Comparison of ENCODE assay signal across 8 cellular contexts in the genomic region with DNA sequence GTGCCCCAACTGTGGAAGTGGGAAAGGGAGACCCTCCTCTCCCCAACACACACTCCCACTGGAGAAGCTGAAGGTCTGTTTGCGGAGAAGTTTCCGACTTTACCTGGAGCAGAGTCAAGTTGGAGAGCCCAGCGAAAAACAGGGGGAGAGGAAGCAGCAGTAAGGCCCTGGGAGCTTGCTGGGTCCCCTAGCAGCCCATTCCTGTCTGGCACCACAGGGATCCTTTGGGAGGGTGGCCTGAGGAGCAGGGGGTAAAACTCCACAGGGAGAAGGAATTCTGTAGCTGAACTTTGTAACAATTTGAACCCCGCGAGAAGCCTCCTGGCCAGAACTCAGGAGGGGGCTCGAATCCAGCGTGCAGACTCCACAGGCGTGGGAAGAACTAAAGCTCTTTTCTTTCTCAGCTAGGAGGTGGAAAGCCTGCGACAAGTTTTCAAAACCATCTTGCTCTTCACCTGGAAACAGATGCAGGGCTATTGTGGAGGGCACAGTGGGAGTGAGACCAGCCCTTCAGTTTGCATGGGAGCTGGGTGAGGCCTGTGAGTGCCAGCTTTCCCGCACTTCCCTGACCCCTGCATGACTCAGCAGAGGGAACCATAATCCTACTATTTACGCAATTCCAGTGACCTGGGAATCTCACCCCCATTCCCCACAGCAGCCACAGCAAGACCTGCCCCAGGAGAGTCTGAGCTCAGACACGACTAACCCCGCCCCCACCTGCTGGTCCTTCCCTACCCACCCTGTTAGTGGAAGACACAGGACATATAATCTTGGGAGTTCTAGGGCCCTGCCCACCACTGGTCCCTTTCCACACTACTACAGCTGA. TPM values are rescaled to one million over a fixed set of nuclear protein-coding genes. Genes with fewer than 3 reads are reported as not detected.
DNase-seq lines count a peak whose midpoint lies in the region; ATAC-seq and TF ChIP-seq lines count a peak whose summit lies in the region.

No MANE protein-coding gene starts in this region.

- H3K4me3 Mint-ChIP-seq in CD8-positive, alpha-beta memory T cell: peak overlapping the region; percentile 74 to 95 (median 85)
- peak overlapping the region; percentile 85 for H3K4me3 Mint-ChIP-seq in neural progenitor cell

- H3K9me3 Mint-ChIP-seq in CD8-positive, alpha-beta memory T cell: no peaks in the 10 kb centered on the region
- H3K9me3 Mint-ChIP-seq in neural progenitor cell: peaks cover 31% of the 10 kb centered on the region

- no peaks in the 10 kb centered on the region for H3K27me3 Mint-ChIP-seq in CD8-positive, alpha-beta memory T cell
- peaks cover 10% of the 10 kb centered on the region for H3K27me3 Mint-ChIP-seq in neural progenitor cell (ENCODE audit: insufficient read depth, low read depth)

- no peaks in the 10 kb centered on the region for H3K36me3 ChIP-seq in CD8-positive, alpha-beta memory T cell (ENCODE audit: insufficient read depth, low read length)
- H3K36me3 ChIP-seq in Panc1 (ENCODE audit: control insufficient read depth, insufficient read depth, low read length): no peaks in the 10 kb centered on the region
- H3K36me3 ChIP-seq in neural progenitor cell: no peaks in the 10 kb centered on the region

- H3K4me1 ChIP-seq in CD8-positive, alpha-beta memory T cell (ENCODE audit: insufficient read depth, low read length): peaks cover 68% of the 10 kb centered on the region
- peaks cover 23% of the 10 kb centered on the region for H3K4me1 ChIP-seq in Panc1 (ENCODE audit: control insufficient read depth, insufficient read depth, low read length)
- H3K4me1 ChIP-seq in neural progenitor cell: peaks cover 18% of the 10 kb centered on the region

- no peaks in the 10 kb centered on the region for H3K79me2 ChIP-seq in neural progenitor cell (ENCODE audit: low read depth)

- H3K9me3 ChIP-seq in CD8-positive, alpha-beta memory T cell (ENCODE audit: low read length): no peaks in the 10 kb centered on the region
- H3K9me3 ChIP-seq in Panc1 (ENCODE audit: control insufficient read depth, insufficient read depth, low read depth, low read length) (no peaks in the 10 kb centered on the region), neural progenitor cell (ENCODE audit: low read depth) (no peaks in the 10 kb centered on the region)

- H3F3A ChIP-seq in neural progenitor cell (ENCODE audit: low read depth): peaks cover 15% of the 10 kb centered on the region

- CTCF ChIA-PET in CD8-positive, alpha-beta memory T cell (lab: Charles Lee): interaction anchor here (0.9 to 3.7 kb wide), 10 partner anchors 11 to 113 kb away, joined by 3 to 12 read pairs (median 6); a partner anchor contains a TSS
- CTCF ChIA-PET in Panc1 (lab: Charles Lee): interaction anchor here (0.6 to 1.2 kb wide), 3 partner anchors 8 to 54 kb away, joined by 3 to 9 read pairs (median 3); no protein-coding TSS in a partner anchor

- H3K4me3 ChIP-seq in CD8-positive, alpha-beta memory T cell (ENCODE audit: low read length): peak overlapping the region; percentile 4
- peak overlapping the region in 1 of 2 experiments; percentile 54; a peak in 2 of 4 replicates for H3K4me3 ChIP-seq in Panc1 (ENCODE audit: low read depth in 2 of 2, low read length in 2 of 2)
- H3K4me3 ChIP-seq in epithelial cell of esophagus (ENCODE audit: low read length): no peak overlapping the region
- H3K4me3 ChIP-seq in neural progenitor cell: no peak overlapping the region

- POLR2A ChIA-PET in CD8-positive, alpha-beta memory T cell (lab: Charles Lee): interaction anchor here (0.5 to 4.4 kb wide), 10 partner anchors 10 to 112 kb away, joined by 3 to 37 read pairs (median 4); a partner anchor contains a TSS
- POLR2A ChIA-PET in Panc1 (lab: Charles Lee): interaction anchor here (0.5 to 0.7 kb wide), 2 partner anchors 8 to 95 kb away, joined by 3 read pairs; no protein-coding TSS in a partner anchor

- no peak overlapping the region for H3K9ac ChIP-seq in neural progenitor cell

- peak overlapping the region; percentile 97 for H3K4me2 ChIP-seq in neural progenitor cell

- DNase-seq in CD8-positive, alpha-beta memory T cell: no peak
- DNase-seq in Panc1 (ENCODE audit: low read depth, low spot score): no peak
- DNase-seq in epithelial cell of esophagus (ENCODE audit: low read depth): peak; percentile 81
- no peak for DNase-seq in neural progenitor cell (ENCODE audit: low spot score)
- no peak for DNase-seq in MV-4-11 (lab: John Stamatoyannopoulos, UW)
- DNase-seq in GM20000 (ENCODE audit: low spot score): no peak
- DNase-seq in activated CD4-positive, alpha-beta T cell treated with anti-CD3 and anti-CD28 coated beads, Interleukin-2, amount 50 U/mL, for 4 hours: no peak

- H3K27ac Mint-ChIP-seq in CD8-positive, alpha-beta memory T cell: peak overlapping the region; percentile 88 to 98 (median 95)
- peak overlapping the region; percentile 73 for H3K27ac Mint-ChIP-seq in neural progenitor cell

- H4K20me1 ChIP-seq in neural progenitor cell (ENCODE audit: low read depth): no peaks in the 10 kb centered on the region

- peaks cover 78 to 90% (median 89%) of the 10 kb centered on the region in 3 donors for H3K4me1 Mint-ChIP-seq in CD8-positive, alpha-beta memory T cell
- H3K4me1 Mint-ChIP-seq in neural progenitor cell: peaks cover 29% of the 10 kb centered on the region

- no peak overlapping the region for H2AFZ ChIP-seq in neural progenitor cell (replicated peaks)

- peaks cover 0 to 3% (median 2%) of the 10 kb centered on the region in 3 donors for H3K36me3 Mint-ChIP-seq in CD8-positive, alpha-beta memory T cell
- H3K36me3 Mint-ChIP-seq in neural progenitor cell: no peaks in the 10 kb centered on the region

- intact Hi-C loops in Panc1 (cut with micrococcal nuclease; ENCODE audit: unreplicated experiment): no loop called here

- no TSS peak for BruUV-seq in Panc1 (replicated peaks; lab: Mats Ljungman, UMichigan)

- no peak for TF ChIP-seq CTCF in Panc1 (IDR thresholded peaks at IDR 0.05)
- TF ChIP-seq CTCF in epithelial cell of esophagus (IDR thresholded peaks at IDR 0.05; ENCODE audit: insufficient read depth, low read depth, low read length, missing control alignments): no peak
- TF ChIP-seq CTCF in neural progenitor cell (IDR thresholded peaks at IDR 0.05): no peak
- no peak for TF ChIP-seq CTCF in GM20000 (IDR thresholded peaks at IDR 0.05; ENCODE audit: extremely low read depth, missing control alignments)

- in situ Hi-C loops in Panc1 (cut with HindIII; ENCODE audit: low pct_unique_long_range_greater_than_20kb, low sequenced_read_pairs): no loop called here

- ATAC-seq in Panc1 (0 out of 2 replicates have a peak, but pooled peaks have one; percentile 21), HG02623 (IDR thresholded peaks at IDR 0.05; ENCODE audit: unreplicated experiment) (no peak)

- no peaks in the 10 kb centered on the region for H3K27me3 ChIP-seq in CD8-positive, alpha-beta memory T cell (ENCODE audit: insufficient read depth, low read length, poor library complexity, severe bottlenecking)
- no peaks in the 10 kb centered on the region for H3K27me3 ChIP-seq in Panc1 (ENCODE audit: control insufficient read depth, insufficient read depth, low read length)
- peaks cover 40% of the 10 kb centered on the region for H3K27me3 ChIP-seq in neural progenitor cell

- H3K27ac ChIP-seq in CD8-positive, alpha-beta memory T cell (ENCODE audit: low read depth, low read length): no peak overlapping the region
- H3K27ac ChIP-seq in Panc1 (ENCODE audit: low read length) (peak overlapping the region; percentile 66), neural progenitor cell (no peak overlapping the region)

RNA-seq across cellular contexts. Expression of a gene that starts 25.8 kb away (rescaled TPM):
- 10 to 100 TPM; 63.5 to 65.1 TPM for total RNA-seq in CD8-positive, alpha-beta memory T cell
- polyA plus RNA-seq in CD8-positive, alpha-beta memory T cell: 42.3 TPM
- 3.8 TPM for total RNA-seq in Panc1 (2021; ENCODE audit: unreplicated experiment)
- 1.7 TPM for polyA plus RNA-seq in Panc1 (2012; ENCODE audit: insufficient read length)
- total RNA-seq in neural progenitor cell (ENCODE audit: low replicate concordance): 0.59 and 0.94 TPM in 2 replicates

RNA-seq across cellular contexts. Expression of a gene that starts 35.6 kb away (rescaled TPM):
- 10 to 100 TPM; 40.4 to 42.4 TPM for total RNA-seq in CD8-positive, alpha-beta memory T cell
- polyA plus RNA-seq in CD8-positive, alpha-beta memory T cell: 103 TPM
- total RNA-seq in Panc1 (2021; ENCODE audit: unreplicated experiment): 40.8 TPM
- 33.9 TPM for polyA plus RNA-seq in Panc1 (2012; ENCODE audit: insufficient read length)
- total RNA-seq in neural progenitor cell (ENCODE audit: low replicate concordance): 9.4 and 14.5 TPM in 2 replicates

Comparison
In these comparisons a context has a peak if more than half of its experiments do, and no peak if none do; other contexts are left out.
1. RNA of a gene that starts 25.8 kb away (total RNA-seq): 63.5 to 65.1 TPM in CD8-positive, alpha-beta memory T cell; 3.8 TPM in Panc1 (single experiment) and 0.59 to 0.94 TPM in neural progenitor cell; every median in the first group is over 10 times any median in the second.